1 cellular context compared by ENCODE assay signal in genomic region chr5:171428849-171429542, GRCh38.
TF ChIP-seq lines count a peak whose summit lies in the region.

No MANE protein-coding gene starts in this region.

TF ChIP-seq in H1, 55 proteins besides CTCF, POLR2A, EP300 and RAD21:
- TF ChIP-seq KDM5A (IDR thresholded peaks at IDR 0.05; ENCODE audit: low read length) = no peak
- no peak for TF ChIP-seq SAP30 (IDR thresholded peaks at IDR 0.05; ENCODE audit: insufficient read depth, insufficient replicate concordance, low read length)
- no peak for TF ChIP-seq EGR1 (IDR thresholded peaks at IDR 0.05; ENCODE audit: borderline replicate concordance, low read depth, low read length)
- TF ChIP-seq FOSL1 (IDR thresholded peaks at IDR 0.05; ENCODE audit: insufficient read depth, low read depth, low read length) = no peak
- no peak for TF ChIP-seq GTF2F1 (IDR thresholded peaks at IDR 0.05; ENCODE audit: borderline replicate concordance, low read depth, low read length)
- TF ChIP-seq KDM4A (IDR thresholded peaks at IDR 0.05; ENCODE audit: low read depth, low read length, severe bottlenecking) = no peak
- no peak for TF ChIP-seq SIX5 (IDR thresholded peaks at IDR 0.05; ENCODE audit: low read depth, low read length)
- no peak for TF ChIP-seq TBP (IDR thresholded peaks at IDR 0.05; ENCODE audit: low read depth, low read length)
- no peak for TF ChIP-seq JUND (IDR thresholded peaks at IDR 0.05; ENCODE audit: low read length)
- TF ChIP-seq BACH1 (IDR thresholded peaks at IDR 0.05; ENCODE audit: low read length) = no peak
- no peak for TF ChIP-seq CHD2 (IDR thresholded peaks at IDR 0.05; ENCODE audit: low read length)
- TF ChIP-seq YY1 (IDR thresholded peaks at IDR 0.05; ENCODE audit: low read depth, low read length) = no peak
- TF ChIP-seq CHD7 (IDR thresholded peaks at IDR 0.05; ENCODE audit: insufficient replicate concordance, low read length) = no peak
- no peak for TF ChIP-seq JUN (IDR thresholded peaks at IDR 0.05; ENCODE audit: low read depth, low read length)
- TF ChIP-seq E2F6 (IDR thresholded peaks at IDR 0.05) = no peak
- TF ChIP-seq CTBP2 (IDR thresholded peaks at IDR 0.05; ENCODE audit: borderline replicate concordance, insufficient read depth, insufficient read length, low read length) = no peak
- TF ChIP-seq CBX5 (IDR thresholded peaks at IDR 0.05; ENCODE audit: low read depth, low read length) = no peak
- TF ChIP-seq USF2 (IDR thresholded peaks at IDR 0.05; ENCODE audit: low read length) = no peak
